In the genomic region with DNA sequence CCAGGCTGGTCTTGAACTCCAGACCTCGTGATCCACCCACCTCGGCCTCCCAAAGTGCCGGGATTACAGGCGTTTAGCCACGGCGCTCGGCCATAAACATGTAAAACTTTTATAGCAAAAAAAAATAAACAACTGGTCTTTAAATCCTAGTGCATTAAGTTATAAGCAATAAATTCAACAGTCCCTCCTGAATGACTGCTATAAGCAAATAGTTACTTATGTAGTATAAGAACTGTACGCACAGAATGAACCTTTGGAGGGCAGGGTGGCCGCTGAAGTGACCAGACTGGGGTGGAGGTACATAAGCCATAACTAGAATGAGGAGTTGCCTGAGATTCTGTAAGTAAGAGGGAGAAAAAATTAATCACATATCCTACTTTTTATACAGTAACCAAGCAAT, we compare ENCODE assay signal across 1 cellular context.
TF ChIP-seq lines count a peak whose summit lies in the region.

No MANE protein-coding gene starts in this region.

TF ChIP-seq in IMR-90, 13 proteins besides CTCF, POLR2A, EP300 and RAD21 (continued from another document):
- TF ChIP-seq, protein P1, sequence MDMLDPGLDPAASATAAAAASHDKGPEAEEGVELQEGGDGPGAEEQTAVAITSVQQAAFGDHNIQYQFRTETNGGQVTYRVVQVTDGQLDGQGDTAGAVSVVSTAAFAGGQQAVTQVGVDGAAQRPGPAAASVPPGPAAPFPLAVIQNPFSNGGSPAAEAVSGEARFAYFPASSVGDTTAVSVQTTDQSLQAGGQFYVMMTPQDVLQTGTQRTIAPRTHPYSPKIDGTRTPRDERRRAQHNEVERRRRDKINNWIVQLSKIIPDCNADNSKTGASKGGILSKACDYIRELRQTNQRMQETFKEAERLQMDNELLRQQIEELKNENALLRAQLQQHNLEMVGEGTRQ (IDR thresholded peaks at IDR 0.05; ENCODE audit: low read depth, low read length), result no peak
- TF ChIP-seq MAZ (IDR thresholded peaks at IDR 0.05; ENCODE audit: borderline replicate concordance, low read depth, low read length), result no peak
- no peak for TF ChIP-seq RFX5 (IDR thresholded peaks at IDR 0.05; ENCODE audit: low read depth, low read length)
- no peak for TF ChIP-seq CHD1 (IDR thresholded peaks at IDR 0.05; ENCODE audit: low read depth, low read length)
- no peak for TF ChIP-seq BHLHE40 (IDR thresholded peaks at IDR 0.05; ENCODE audit: low read depth, low read length)
- TF ChIP-seq CEBPB (IDR thresholded peaks at IDR 0.05; ENCODE audit: low read depth, low read length), result no peak
- no peak for TF ChIP-seq MXI1 (IDR thresholded peaks at IDR 0.05; ENCODE audit: borderline replicate concordance, low read depth, low read length)
- TF ChIP-seq, protein P2, sequence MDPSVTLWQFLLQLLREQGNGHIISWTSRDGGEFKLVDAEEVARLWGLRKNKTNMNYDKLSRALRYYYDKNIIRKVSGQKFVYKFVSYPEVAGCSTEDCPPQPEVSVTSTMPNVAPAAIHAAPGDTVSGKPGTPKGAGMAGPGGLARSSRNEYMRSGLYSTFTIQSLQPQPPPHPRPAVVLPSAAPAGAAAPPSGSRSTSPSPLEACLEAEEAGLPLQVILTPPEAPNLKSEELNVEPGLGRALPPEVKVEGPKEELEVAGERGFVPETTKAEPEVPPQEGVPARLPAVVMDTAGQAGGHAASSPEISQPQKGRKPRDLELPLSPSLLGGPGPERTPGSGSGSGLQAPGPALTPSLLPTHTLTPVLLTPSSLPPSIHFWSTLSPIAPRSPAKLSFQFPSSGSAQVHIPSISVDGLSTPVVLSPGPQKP (IDR thresholded peaks at IDR 0.05; ENCODE audit: borderline replicate concordance, low read depth, low read length), result no peak
- TF ChIP-seq NFE2L2 (IDR thresholded peaks at IDR 0.05; ENCODE audit: low read depth, low read length), result no peak
- no peak for TF ChIP-seq FOS (IDR thresholded peaks at IDR 0.05; ENCODE audit: low read depth, low read length)
